16 cellular contexts compared by ENCODE assay signal in genomic region chr20:49999329-49999728, GRCh38. TPM values are rescaled to one million over a fixed set of nuclear protein-coding genes. Genes with fewer than 3 reads are reported as not detected.
A peak's percentile ranks its signal among the peaks of the same experiment; 100 is the strongest.
DNase-seq lines count a peak whose midpoint lies in the region; ATAC-seq, FAIRE-seq and TF ChIP-seq lines count a peak whose summit lies in the region.
"Had no signal": no experiment of that assay in that cellular context is flagged by ENCODE, and none has a peak within 500 bp of the region (broad histone marks: within the 10 kb centered on the region; RNA-seq: fewer than 3 reads in every experiment).

No MANE protein-coding gene starts in this region.

- H3K4me3 Mint-ChIP-seq in activated B cell treated with CpG ODN at 0.5 μM for 24 hours = peak overlapping the region; percentile 44
- peak overlapping the region; percentile 6 to 16 for H3K4me3 Mint-ChIP-seq in stimulated activated naive B cell treated with anti-CD40 and anti-IgM and Interleukin-4, amounts not matched to agents 10 μg/mL and 1 μg/mL and 100 μg/mL, for 72 hours
- H3K4me3 Mint-ChIP-seq: activated naive CD8-positive, alpha-beta T cell treated with anti-CD3 and anti-CD28 coated beads, Interleukin-2, amount 10 ng/mL, durations not matched to agents 7 days and 5 days; WTC11 had no signal

- 22% methylated on average over 7 of the region's 7 CpGs for WGBS in HepG2 (ENCODE audit: low lambda C conversion rate)
- 65% methylated on average over 2 of the region's 7 CpGs for WGBS in right lobe of liver (ENCODE audit: insufficient coverage, low coverage, low lambda C conversion rate, missing lambda C conversion rate)
- 81% methylated on average over 7 of the region's 7 CpGs for WGBS in aorta, 2 donors

- CTCF ChIA-PET in HepG2 (lab: Yijun Ruan, JAX; ENCODE audit: low intra/inter-chr PET ratio, low total read pairs) = no interaction called here
- CTCF ChIA-PET in activated B cell treated with CpG ODN at 0.5 μM for 24 hours (lab: Charles Lee) = interaction anchor here (0.9 to 2.1 kb wide), 6 partner anchors 10 to 72 kb away, joined by 3 to 17 read pairs (median 5); no protein-coding TSS in a partner anchor

- no peaks in the 10 kb centered on the region for H3K36me3 Mint-ChIP-seq in activated B cell treated with CpG ODN at 0.5 μM for 24 hours (ENCODE audit: low read depth)
- no peaks in the 10 kb centered on the region for H3K36me3 Mint-ChIP-seq in stimulated activated naive B cell treated with anti-CD40 and anti-IgM and Interleukin-4, amounts not matched to agents 10 μg/mL and 1 μg/mL and 100 μg/mL, for 72 hours
- H3K36me3 Mint-ChIP-seq: activated naive CD8-positive, alpha-beta T cell treated with anti-CD3 and anti-CD28 coated beads, Interleukin-2, amount 10 ng/mL, durations not matched to agents 7 days and 5 days; WTC11 had no signal

- TF ChIP-seq POLR2A in HepG2 (IDR thresholded peaks at IDR 0.05; ENCODE audit: insufficient read depth in 1 of 2, low read depth in 2 of 2, low read length in 2 of 2) (no peak), right lobe of liver (IDR thresholded peaks at IDR 0.05) (no peak)

- no peak overlapping the region for H3K27ac ChIP-seq in HepG2 (ENCODE audit: extremely low read length, insufficient read depth, low read length)
- H3K27ac ChIP-seq in right lobe of liver = no peak overlapping the region
- H3K27ac ChIP-seq in aorta (ENCODE audit: low read depth in 1 of 2, low read length in 2 of 2) = no peak overlapping the region
- H3K27ac ChIP-seq: foreskin keratinocyte had no signal

- ATAC-seq in HepG2 = no peak; the same call in 2 of the 3 replicates
- ATAC-seq in right lobe of liver = no peak
- ATAC-seq in GM21717 (IDR thresholded peaks at IDR 0.05; ENCODE audit: unreplicated experiment) = peak; percentile 75
- ATAC-seq in activated B cell treated with CpG ODN at 0.5 μM for 24 hours (ENCODE audit: low read depth) = peak; percentile 99
- ATAC-seq in stimulated activated naive B cell treated with anti-CD40 and anti-IgM and Interleukin-4, amounts not matched to agents 10 μg/mL and 1 μg/mL and 100 μg/mL, for 72 hours (replicated peaks) = peak; percentile 99
- ATAC-seq in aorta (ENCODE audit: low FRiP score) = no peak
- ATAC-seq: foreskin keratinocyte, Right ventricle myocardium inferior, WTC11 had no signal

- H3K79me2 ChIP-seq in HepG2 (ENCODE audit: insufficient read depth, low read length) = no peaks in the 10 kb centered on the region

- H3K4me1 ChIP-seq in HepG2 (ENCODE audit: insufficient read depth, low read length) = peaks cover 37% of the 10 kb centered on the region
- no peaks in the 10 kb centered on the region for H3K4me1 ChIP-seq in right lobe of liver
- H3K4me1 ChIP-seq in aorta (ENCODE audit: control insufficient read depth in 1 of 2, insufficient read depth in 2 of 2, low read length in 2 of 2) = no peaks in the 10 kb centered on the region
- H3K4me1 ChIP-seq: foreskin keratinocyte had no signal

- no peaks in the 10 kb centered on the region for H3K36me3 ChIP-seq in HepG2 (replicated peaks in 1 of 2; ENCODE audit: control insufficient read depth in 1 of 2, insufficient read depth in 2 of 2, low read length in 2 of 2)
- no peaks in the 10 kb centered on the region for H3K36me3 ChIP-seq in right lobe of liver
- no peaks in the 10 kb centered on the region for H3K36me3 ChIP-seq in aorta (ENCODE audit: control insufficient read depth in 1 of 2, insufficient read depth in 2 of 2, low read length in 1 of 2)

- H3K4me3 ChIP-seq in HepG2 (replicated peaks in 1 of 3; ENCODE audit: insufficient read depth in 1 of 3, low read depth in 2 of 3, low read length in 3 of 3) (no peak overlapping the region), right lobe of liver (no peak overlapping the region), aorta (ENCODE audit: low read length in 2 of 2) (no peak overlapping the region)

- H3K9ac ChIP-seq in HepG2 (ENCODE audit: insufficient read depth, low read depth, low read length) = no peak overlapping the region

- in situ Hi-C loops in HepG2 (cut with HindIII; ENCODE audit: extremely low pct_ligation_motif_present, low pct_unique_long_range_greater_than_20kb) = no loop called here

- H3K27me3 Mint-ChIP-seq in activated B cell treated with CpG ODN at 0.5 μM for 24 hours = peaks cover 4% of the 10 kb centered on the region
- peaks cover 0 to 5% of the 10 kb centered on the region in 2 donors for H3K27me3 Mint-ChIP-seq in stimulated activated naive B cell treated with anti-CD40 and anti-IgM and Interleukin-4, amounts not matched to agents 10 μg/mL and 1 μg/mL and 100 μg/mL, for 72 hours

- H2AFZ ChIP-seq in HepG2 (ENCODE audit: low read length) = peak overlapping the region; percentile 32

- DNase-seq in HepG2 (ENCODE audit: low spot score) = no peak
- no peak for DNase-seq in right lobe of liver
- DNase-seq in activated B cell treated with CpG ODN at 0.5 μM for 24 hours = peak; percentile 68
- peak; percentile 84 for DNase-seq in stimulated activated naive B cell treated with anti-CD40 and anti-IgM and Interleukin-4, amounts not matched to agents 10 μg/mL and 1 μg/mL and 100 μg/mL, for 72 hours
- DNase-seq in T-helper 1 cell = no peak
- DNase-seq in aorta = no peak
- no peak for DNase-seq in RKO (ENCODE audit: low spot score)
- DNase-seq: activated naive CD8-positive, alpha-beta T cell treated with anti-CD3 and anti-CD28 coated beads, Interleukin-2, amount 10 ng/mL, durations not matched to agents 7 days and 5 days; foreskin keratinocyte; NCI-H1417; NCI-H526 treated with DMSO at 0.1 percent for 48 hours had no signal

- no peak for TF ChIP-seq CTCF in HepG2 (CRISPR knock-in tag; IDR thresholded peaks at IDR 0.05)
- no peak for TF ChIP-seq CTCF in right lobe of liver (IDR thresholded peaks at IDR 0.05)
- no peak for TF ChIP-seq CTCF in activated B cell treated with CpG ODN at 0.5 μM for 24 hours (IDR thresholded peaks at IDR 0.05)

- no peaks in the 10 kb centered on the region for H3K9me3 Mint-ChIP-seq in activated B cell treated with CpG ODN at 0.5 μM for 24 hours
- no peaks in the 10 kb centered on the region for H3K9me3 Mint-ChIP-seq in stimulated activated naive B cell treated with anti-CD40 and anti-IgM and Interleukin-4, amounts not matched to agents 10 μg/mL and 1 μg/mL and 100 μg/mL, for 72 hours
- H3K9me3 Mint-ChIP-seq: activated naive CD8-positive, alpha-beta T cell treated with anti-CD3 and anti-CD28 coated beads, Interleukin-2, amount 10 ng/mL, durations not matched to agents 7 days and 5 days; WTC11 had no signal

- H4K20me1 ChIP-seq in HepG2 (ENCODE audit: insufficient read depth, low read length) = no peaks in the 10 kb centered on the region

- peaks cover under 1 to 25% of the 10 kb centered on the region in 2 experiments; a peak in 4 of 5 replicates for H3K27me3 ChIP-seq in HepG2 (ENCODE audit: control insufficient read depth in 1 of 2, insufficient read depth in 2 of 2, low read length in 2 of 2)
- H3K27me3 ChIP-seq in right lobe of liver = no peaks in the 10 kb centered on the region
- H3K27me3 ChIP-seq in aorta (ENCODE audit: control insufficient read depth in 1 of 2, insufficient read depth in 2 of 2, low read length in 1 of 2) = no peaks in the 10 kb centered on the region

- no peak overlapping the region for H3K4me2 ChIP-seq in HepG2 (ENCODE audit: low read depth, low read length)

- peak overlapping the region; percentile 14 for H3K27ac Mint-ChIP-seq in activated B cell treated with CpG ODN at 0.5 μM for 24 hours
- peak overlapping the region; percentile 25 for H3K27ac Mint-ChIP-seq in stimulated activated naive B cell treated with anti-CD40 and anti-IgM and Interleukin-4, amounts not matched to agents 10 μg/mL and 1 μg/mL and 100 μg/mL, for 72 hours
- H3K27ac Mint-ChIP-seq: activated naive CD8-positive, alpha-beta T cell treated with anti-CD3 and anti-CD28 coated beads, Interleukin-2, amount 10 ng/mL, durations not matched to agents 7 days and 5 days; WTC11 had no signal

- BruUV-seq in HepG2 (replicated peaks; lab: Mats Ljungman, UMichigan) = no TSS peak

- no peak for FAIRE-seq in HepG2 (lab: Jason Lieb, UNC)
- FAIRE-seq: GM19239, islet of Langerhans had no signal

- intact Hi-C loops in HepG2 (cut with micrococcal nuclease; ENCODE audit: unreplicated experiment) = no loop called here
- intact Hi-C loops in right lobe of liver (cut with DNase I) = no loop called here
- intact Hi-C loops in activated B cell treated with CpG ODN at 0.5 μM for 24 hours (cut with micrococcal nuclease) = loop anchor here (1.0 kb wide), 3 partner anchors 13 to 42 kb away; partner anchors contain the start of gene SNAI1
- intact Hi-C loops in aorta (cut with DNase I) = no loop called here

- TF ChIP-seq RAD21 in HepG2 (CRISPR knock-in tag; IDR thresholded peaks at IDR 0.05) = no peak

- TF ChIP-seq EP300 in HepG2 (IDR thresholded peaks at IDR 0.05; ENCODE audit: low read depth in 2 of 2, low read length in 2 of 2) (no peak), HepG2 (CRISPR knock-in tag; IDR thresholded peaks at IDR 0.05; ENCODE audit: borderline replicate concordance) (no peak)

- peaks cover 24% of the 10 kb centered on the region for H3K4me1 Mint-ChIP-seq in activated B cell treated with CpG ODN at 0.5 μM for 24 hours
- peaks cover 21 to 44% of the 10 kb centered on the region in 2 donors for H3K4me1 Mint-ChIP-seq in stimulated activated naive B cell treated with anti-CD40 and anti-IgM and Interleukin-4, amounts not matched to agents 10 μg/mL and 1 μg/mL and 100 μg/mL, for 72 hours

- H3K9me3 ChIP-seq in HepG2 (ENCODE audit: low read length) = no peaks in the 10 kb centered on the region
- no peaks in the 10 kb centered on the region for H3K9me3 ChIP-seq in right lobe of liver
- H3K9me3 ChIP-seq in aorta (ENCODE audit: control insufficient read depth, low read length) = no peaks in the 10 kb centered on the region

- POLR2A ChIA-PET in HepG2 (lab: Yijun Ruan, JAX) = interaction anchor here (0.7 kb wide), 1 partner anchor 16 kb away, joined by 3 read pairs; no protein-coding TSS in a partner anchor
- POLR2A ChIA-PET in activated B cell treated with CpG ODN at 0.5 μM for 24 hours (lab: Charles Lee) = interaction anchor here (0.6 to 1.4 kb wide), 13 partner anchors 13 to 1419 kb away, joined by 3 to 15 read pairs (median 5); no protein-coding TSS in a partner anchor

RNA-seq across cellular contexts. Expression of gene SNAI1, which starts 16.5 kb away (rescaled TPM):
- total RNA-seq in HepG2 (2016; rRNA removed; fragmentation: Illumina TruSeq; extraction: Trizol) (1.3 and 1.4 TPM in 2 replicates), right lobe of liver (1 to 10 TPM in 4 of 6 experiments, under 1 TPM in 2; 0.73 to 1.9 (median 1.1) TPM), activated B cell treated with CpG ODN at 0.5 μM for 24 hours (0.61 and 0.67 TPM in 2 replicates), aorta (10 to 100 TPM; 10.4 to 44.7 TPM)
- total RNA-seq in HepG2 (2016; cell fraction: cytosol; rRNA removed; fragmentation: Illumina TruSeq; extraction: Trizol; ENCODE audit: low read depth) = 0.35 and 0.40 TPM in 2 replicates
- total RNA-seq in HepG2 (2016; cell fraction: insoluble cytoplasmic fraction; rRNA removed; fragmentation: Illumina TruSeq; extraction: Trizol) = 1.1 and 1.4 TPM in 2 replicates
- total RNA-seq in HepG2 (2016; cell fraction: membrane; rRNA removed; fragmentation: Illumina TruSeq; extraction: Trizol) = 0.68 and 1.4 TPM in 2 replicates
- total RNA-seq in HepG2 (2016; cell fraction: nucleus; rRNA removed; fragmentation: Illumina TruSeq; extraction: Trizol) = 1.4 and 2.3 TPM in 2 replicates
- polyA plus RNA-seq in HepG2 (2011; rRNA removed) (1.3 and 1.5 TPM in 2 replicates), aorta (1 to 10 TPM; 7.8 to 8.3 TPM)
- polyA plus RNA-seq in HepG2 (2011; cell fraction: cytosol; rRNA removed) = 0.35 and 0.76 TPM in 2 replicates
- 3.0 and 3.7 TPM in 2 replicates for polyA plus RNA-seq in HepG2 (2011; cell fraction: nucleus; rRNA removed)
- 1.5 and 1.6 TPM in 2 replicates for polyA plus RNA-seq in HepG2 (2012)
- 0.55 and 0.59 TPM in 2 replicates for polyA plus RNA-seq in HepG2 (2016; cell fraction: cytosol; fragmentation: Illumina TruSeq; extraction: Trizol; ENCODE audit: low read depth)
- 2.2 and 3.6 TPM in 2 replicates for polyA plus RNA-seq in HepG2 (2016; cell fraction: insoluble cytoplasmic fraction; fragmentation: Illumina TruSeq; extraction: Trizol; ENCODE audit: low read depth)
- 0.93 and 1.2 TPM in 2 replicates for polyA plus RNA-seq in HepG2 (2016; cell fraction: membrane; fragmentation: Illumina TruSeq; extraction: Trizol; ENCODE audit: low read depth)
- 3.5 and 4.2 TPM in 2 replicates for polyA plus RNA-seq in HepG2 (2016; cell fraction: nucleus; fragmentation: Illumina TruSeq; extraction: Trizol; ENCODE audit: insufficient read depth, low read depth)
- polyA minus RNA-seq in HepG2 (2011; rRNA and poly(A)+ RNA removed; ENCODE audit: low replicate concordance) = 1.4 and 7.4 TPM in 2 replicates
- polyA minus RNA-seq in HepG2 (2011; cell fraction: cytosol; rRNA and poly(A)+ RNA removed) = 0.40 and 0.79 TPM in 2 replicates
- polyA minus RNA-seq in HepG2 (2011; cell fraction: nucleus; rRNA and poly(A)+ RNA removed) = 0.77 and 1.6 TPM in 2 replicates

Comparison
In these comparisons a context has a peak if more than half of its experiments do, and no peak if none do; other contexts are left out.
1. ATAC-seq: peak in GM21717 (single experiment), activated B cell treated with CpG ODN at 0.5 μM for 24 hours (single experiment) and stimulated activated naive B cell treated with anti-CD40 and anti-IgM and Interleukin-4, amounts not matched to agents 10 μg/mL and 1 μg/mL and 100 μg/mL, for 72 hours (2 of 2); none in HepG2 (single experiment), right lobe of liver (0 of 4) and aorta (single experiment).
2. DNase-seq: peak in activated B cell treated with CpG ODN at 0.5 μM for 24 hours (single experiment) and stimulated activated naive B cell treated with anti-CD40 and anti-IgM and Interleukin-4, amounts not matched to agents 10 μg/mL and 1 μg/mL and 100 μg/mL, for 72 hours (single experiment); none in HepG2 (single experiment), right lobe of liver (0 of 3), T-helper 1 cell (0 of 5), aorta (0 of 2) and RKO (single experiment).